In genomic region chr3:51682079-51682478, GRCh38 we compare ENCODE assay signal across 8 cellular contexts. TPM values are rescaled to one million over a fixed set of nuclear protein-coding genes. Genes with fewer than 3 reads are reported as not detected.
DNase-seq lines count a peak whose midpoint lies in the region; ATAC-seq and TF ChIP-seq lines count a peak whose summit lies in the region.

No MANE protein-coding gene starts in this region.

- H3K36me3 Mint-ChIP-seq in activated CD4-positive, alpha-beta T cell treated with anti-CD3 and anti-CD28 coated beads, Interleukin-2, amount 10 ng/mL, durations not matched to agents 24 days and 14 days (ENCODE audit: low read depth) = peaks cover 43% of the 10 kb centered on the region

- peak overlapping the region; percentile 80 for H3K4me3 Mint-ChIP-seq in activated CD4-positive, alpha-beta T cell treated with anti-CD3 and anti-CD28 coated beads, Interleukin-2, amount 10 ng/mL, durations not matched to agents 24 days and 14 days

- POLR2A ChIA-PET in BJ (lab: Charles Lee) = no interaction called here

- H3K27me3 Mint-ChIP-seq in activated CD4-positive, alpha-beta T cell treated with anti-CD3 and anti-CD28 coated beads, Interleukin-2, amount 10 ng/mL, durations not matched to agents 24 days and 14 days = no peaks in the 10 kb centered on the region

- peak; percentile 52 for DNase-seq in BJ (ENCODE audit: low read depth)
- peak; percentile 20 to 75 for DNase-seq in NCI-H526 (lab: John Stamatoyannopoulos, UW)
- peak; percentile 95 for DNase-seq in activated CD4-positive, alpha-beta T cell treated with anti-CD3 and anti-CD28 coated beads, Interleukin-2, amount 10 ng/mL, durations not matched to agents 24 days and 14 days
- peak; percentile 87 for DNase-seq in dermis blood vessel endothelial cell
- DNase-seq in lung microvascular endothelial cell (ENCODE audit: low read depth in 2 of 2) = peak; percentile 83 to 85
- DNase-seq in stimulated activated CD8-positive, alpha-beta memory T cell treated with anti-CD3 and anti-CD28 coated beads, Interleukin-15, amount 100 ng/mL, for 4 hours (ENCODE audit: low read depth in 2 of 2) = peak; percentile 29 to 57

- ATAC-seq in GM18873 (IDR thresholded peaks at IDR 0.05; ENCODE audit: low FRiP score, unreplicated experiment) (peak; percentile 70), HG03135 (IDR thresholded peaks at IDR 0.05; ENCODE audit: unreplicated experiment) (peak; percentile 76)

- H3K4me3 ChIP-seq in BJ (ENCODE audit: low read depth, low read length) = no peak overlapping the region

- peaks cover 10% of the 10 kb centered on the region for H3K36me3 ChIP-seq in BJ (ENCODE audit: control insufficient read depth, insufficient read depth, low read length)

- CTCF ChIA-PET in BJ (lab: Yijun Ruan, JAX) = interaction anchor here (0.6 to 6.0 kb wide), 27 partner anchors 9 to 1067 kb away, joined by 3 to 78 read pairs (median 4); partner anchors contain the start of genes DCAF1 and TEX264

- peak; percentile 83 for TF ChIP-seq CTCF in BJ (IDR thresholded peaks at IDR 0.05; ENCODE audit: insufficient read depth, low read depth, low read length)

- no peaks in the 10 kb centered on the region for H3K27me3 ChIP-seq in BJ (ENCODE audit: control insufficient read depth, insufficient read depth, low read length)

- intact Hi-C loops in activated CD4-positive, alpha-beta T cell treated with anti-CD3 and anti-CD28 coated beads, Interleukin-2, amount 10 ng/mL, durations not matched to agents 24 days and 14 days (cut with micrococcal nuclease) = loop anchor here (1.0 kb wide), 3 partner anchors 11 to 180 kb away; partner anchors contain the start of gene TEX264

- H3K4me1 Mint-ChIP-seq in activated CD4-positive, alpha-beta T cell treated with anti-CD3 and anti-CD28 coated beads, Interleukin-2, amount 10 ng/mL, durations not matched to agents 24 days and 14 days = peaks cover 81% of the 10 kb centered on the region

- no peaks in the 10 kb centered on the region for H3K9me3 Mint-ChIP-seq in activated CD4-positive, alpha-beta T cell treated with anti-CD3 and anti-CD28 coated beads, Interleukin-2, amount 10 ng/mL, durations not matched to agents 24 days and 14 days

- peak overlapping the region; percentile 72 for H3K27ac Mint-ChIP-seq in activated CD4-positive, alpha-beta T cell treated with anti-CD3 and anti-CD28 coated beads, Interleukin-2, amount 10 ng/mL, durations not matched to agents 24 days and 14 days

RNA-seq across cellular contexts. Expression of gene TEX264, which starts 11.0 kb away (rescaled TPM):
- 72.5 and 100.0 TPM in 2 replicates for polyA plus RNA-seq in BJ (2011; rRNA removed)
- 36.5 and 57.6 TPM in 2 replicates for polyA minus RNA-seq in BJ (2011; rRNA and poly(A)+ RNA removed)
- 45.6 and 47.0 TPM in 2 replicates for total RNA-seq in activated CD4-positive, alpha-beta T cell treated with anti-CD3 and anti-CD28 coated beads, Interleukin-2, amount 10 ng/mL, durations not matched to agents 24 days and 14 days
- 54.8 and 64.7 TPM in 2 replicates for total RNA-seq in dermis blood vessel endothelial cell
- total RNA-seq in lung microvascular endothelial cell = 36.4 and 57.1 TPM in 2 replicates

RNA-seq across cellular contexts. Expression of gene GRM2, which starts 24.8 kb away (rescaled TPM):
- 0.01 and 0.09 TPM in 2 replicates for polyA plus RNA-seq in BJ (2011; rRNA removed)
- polyA minus RNA-seq in BJ (2011; rRNA and poly(A)+ RNA removed) = 0.05 and 0.14 TPM in 2 replicates
- 0.24 and 0.86 TPM in 2 replicates for total RNA-seq in activated CD4-positive, alpha-beta T cell treated with anti-CD3 and anti-CD28 coated beads, Interleukin-2, amount 10 ng/mL, durations not matched to agents 24 days and 14 days
- under 0.01 TPM in 1 of 2 replicates, not detected in the other for total RNA-seq in dermis blood vessel endothelial cell
- total RNA-seq in lung microvascular endothelial cell = under 0.01 TPM in 2 replicates

Comparison
In these comparisons a context has a peak if more than half of its experiments do, and no peak if none do; other contexts are left out.
1. DNase-seq: peak in every context shown above with its lines; median percentile 95 in activated CD4-positive, alpha-beta T cell treated with anti-CD3 and anti-CD28 coated beads, Interleukin-2, amount 10 ng/mL, durations not matched to agents 24 days and 14 days; 87 in dermis blood vessel endothelial cell; 84 in lung microvascular endothelial cell; 52 in BJ; 48 in NCI-H526; 43 in stimulated activated CD8-positive, alpha-beta memory T cell treated with anti-CD3 and anti-CD28 coated beads, Interleukin-15, amount 100 ng/mL, for 4 hours.